In the genomic region with DNA sequence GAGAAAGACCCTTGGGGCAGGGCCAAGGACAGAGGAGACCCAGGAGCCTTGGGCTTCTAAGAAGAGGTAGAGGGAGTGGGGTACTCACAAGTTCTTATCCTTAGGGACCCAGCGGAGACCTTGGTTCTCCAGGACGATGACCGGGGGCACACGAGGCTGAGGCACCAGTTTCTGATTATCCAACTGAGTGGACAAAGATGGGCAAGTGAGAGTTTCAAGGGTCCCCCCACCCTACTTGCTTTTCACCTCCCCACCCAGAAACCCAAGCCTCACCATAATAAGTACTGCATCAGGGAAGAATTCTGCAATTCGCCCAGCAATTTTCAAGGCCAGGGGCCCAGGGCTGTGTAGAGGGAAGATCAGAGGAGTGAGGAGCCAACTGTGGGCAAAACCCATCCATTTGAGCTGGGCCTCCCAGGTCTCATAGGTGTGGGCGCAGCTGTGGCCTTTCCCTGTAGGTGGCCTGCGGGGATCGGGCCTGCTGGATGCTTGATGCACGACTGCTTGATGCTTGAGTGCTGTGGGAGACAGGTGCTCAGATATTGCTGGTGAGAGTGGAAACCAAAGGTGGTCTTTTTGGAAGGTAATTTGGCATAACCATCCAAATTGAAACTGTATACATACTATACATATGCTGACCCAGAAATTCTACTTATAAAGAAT, we compare ENCODE assay signal across 8 cellular contexts. TPM values are rescaled to one million over a fixed set of nuclear protein-coding genes. Genes with fewer than 3 reads are reported as not detected.
DNase-seq lines count a peak whose midpoint lies in the region; ATAC-seq and TF ChIP-seq lines count a peak whose summit lies in the region.

No MANE protein-coding gene starts in this region.

- no peak overlapping the region; the same call in 1 of the 2 replicates for H3K27ac ChIP-seq in SJCRH30

- H3K27me3 ChIP-seq in SJCRH30: no peaks in the 10 kb centered on the region

- peak overlapping the region; percentile 79 for H3K27ac Mint-ChIP-seq in activated T-cell treated with anti-CD3 and anti-CD28 coated beads, Interleukin-2, amount 50 U/mL, for 24 hours
- peak overlapping the region in 1 of 2 donors; percentile 92 for H3K27ac Mint-ChIP-seq in stimulated activated naive CD8-positive, alpha-beta T cell treated with anti-CD3 and anti-CD28 coated beads, Interleukin-15, amount 100 ng/mL, for 72 hours

- peak overlapping the region; percentile 84 for H3K4me3 ChIP-seq in SJCRH30
- peak overlapping the region; percentile 17 for H3K4me3 ChIP-seq in fibroblast of the aortic adventitia (ENCODE audit: low read depth, low read length)

- H3K27me3 Mint-ChIP-seq in activated T-cell treated with anti-CD3 and anti-CD28 coated beads, Interleukin-2, amount 50 U/mL, for 24 hours: no peaks in the 10 kb centered on the region
- no peaks in the 10 kb centered on the region for H3K27me3 Mint-ChIP-seq in stimulated activated naive CD8-positive, alpha-beta T cell treated with anti-CD3 and anti-CD28 coated beads, Interleukin-15, amount 100 ng/mL, for 72 hours

- peaks cover 15% of the 10 kb centered on the region; the same call in 1 of the 2 replicates for H3K4me1 ChIP-seq in SJCRH30

- H3K4me1 Mint-ChIP-seq in activated T-cell treated with anti-CD3 and anti-CD28 coated beads, Interleukin-2, amount 50 U/mL, for 24 hours (ENCODE audit: low read depth): peaks cover 67% of the 10 kb centered on the region
- H3K4me1 Mint-ChIP-seq in stimulated activated naive CD8-positive, alpha-beta T cell treated with anti-CD3 and anti-CD28 coated beads, Interleukin-15, amount 100 ng/mL, for 72 hours: peaks cover 71% of the 10 kb centered on the region

- H3K36me3 Mint-ChIP-seq in activated T-cell treated with anti-CD3 and anti-CD28 coated beads, Interleukin-2, amount 50 U/mL, for 24 hours (ENCODE audit: low read depth): peaks cover 75% of the 10 kb centered on the region

- ATAC-seq in stimulated activated naive CD8-positive, alpha-beta T cell treated with anti-CD3 and anti-CD28 coated beads, Interleukin-15, amount 100 ng/mL, for 72 hours: no peak
- ATAC-seq in HG02763 (IDR thresholded peaks at IDR 0.05; ENCODE audit: unreplicated experiment): no peak

- H3K9me3 ChIP-seq in SJCRH30 (replicated peaks): no peaks in the 10 kb centered on the region

- H3K4me3 Mint-ChIP-seq in activated T-cell treated with anti-CD3 and anti-CD28 coated beads, Interleukin-2, amount 50 U/mL, for 24 hours: peak overlapping the region; percentile 98
- H3K4me3 Mint-ChIP-seq in stimulated activated naive CD8-positive, alpha-beta T cell treated with anti-CD3 and anti-CD28 coated beads, Interleukin-15, amount 100 ng/mL, for 72 hours: peak overlapping the region; percentile 75 to 96

- H3K9me3 Mint-ChIP-seq in activated T-cell treated with anti-CD3 and anti-CD28 coated beads, Interleukin-2, amount 50 U/mL, for 24 hours: no peaks in the 10 kb centered on the region
- H3K9me3 Mint-ChIP-seq in stimulated activated naive CD8-positive, alpha-beta T cell treated with anti-CD3 and anti-CD28 coated beads, Interleukin-15, amount 100 ng/mL, for 72 hours: no peaks in the 10 kb centered on the region

- no peak for DNase-seq in activated T-cell treated with anti-CD3 and anti-CD28 coated beads, Interleukin-2, amount 50 U/mL, for 24 hours
- DNase-seq in activated T-cell treated with anti-CD3 and anti-CD28 coated beads for 4 hours: no peak
- peak in 1 of 2 experiments; percentile 31 for DNase-seq in SJCRH30
- DNase-seq in fibroblast of the aortic adventitia (ENCODE audit: low read depth): no peak
- DNase-seq in stimulated activated naive CD8-positive, alpha-beta T cell treated with anti-CD3 and anti-CD28 coated beads, Interleukin-15, amount 100 ng/mL, for 72 hours: peak in 1 of 2 donors; percentile 42
- DNase-seq in amygdala (lab: John Stamatoyannopoulos, UW): no peak
- no peak for DNase-seq in activated CD4-positive, CD25-positive, alpha-beta regulatory T cell treated with anti-CD3 and anti-CD28 coated beads, Interleukin-2, amount 50 U/mL, for 72 hours

- TF ChIP-seq CTCF in fibroblast of the aortic adventitia (IDR thresholded peaks at IDR 0.05; ENCODE audit: insufficient read depth, low read length): no peak

- H3K36me3 ChIP-seq in SJCRH30: peaks cover 30% of the 10 kb centered on the region

RNA-seq across cellular contexts. Expression of gene EMC9, which starts 2.0 kb away (rescaled TPM):
- total RNA-seq in SJCRH30 (2014; rRNA removed; shearing (Covaris generic)): 45.6 and 52.7 TPM in 2 replicates
- total RNA-seq in fibroblast of the aortic adventitia (ENCODE audit: low replicate concordance): 3.8 and 11.9 TPM in 2 replicates

RNA-seq across cellular contexts. Expression of gene PSME1, which starts 3.4 kb away (rescaled TPM):
- 118 and 120 TPM in 2 replicates for total RNA-seq in SJCRH30 (2014; rRNA removed; shearing (Covaris generic))
- 84.8 and 117 TPM in 2 replicates for total RNA-seq in fibroblast of the aortic adventitia (ENCODE audit: low replicate concordance)

RNA-seq across cellular contexts. Expression of gene PSME2, which starts 7.0 kb away (rescaled TPM):
- total RNA-seq in SJCRH30 (2014; rRNA removed; shearing (Covaris generic)): 237 and 253 TPM in 2 replicates
- total RNA-seq in fibroblast of the aortic adventitia (ENCODE audit: low replicate concordance): 33.4 and 78.3 TPM in 2 replicates

RNA-seq across cellular contexts. Expression of gene RNF31, which starts 7.9 kb away (rescaled TPM):
- total RNA-seq in SJCRH30 (2014; rRNA removed; shearing (Covaris generic)): 43.0 and 58.8 TPM in 2 replicates
- total RNA-seq in fibroblast of the aortic adventitia (ENCODE audit: low replicate concordance): 51.1 and 165 TPM in 2 replicates

RNA-seq across cellular contexts. Expression of gene FITM1, which starts 8.9 kb away (rescaled TPM):
- total RNA-seq in SJCRH30 (2014; rRNA removed; shearing (Covaris generic)): 137 and 161 TPM in 2 replicates
- 0.18 TPM in 1 of 2 replicates, not detected in the other for total RNA-seq in fibroblast of the aortic adventitia (ENCODE audit: low replicate concordance)
